17 cellular contexts compared by ENCODE assay signal in the genomic region with DNA sequence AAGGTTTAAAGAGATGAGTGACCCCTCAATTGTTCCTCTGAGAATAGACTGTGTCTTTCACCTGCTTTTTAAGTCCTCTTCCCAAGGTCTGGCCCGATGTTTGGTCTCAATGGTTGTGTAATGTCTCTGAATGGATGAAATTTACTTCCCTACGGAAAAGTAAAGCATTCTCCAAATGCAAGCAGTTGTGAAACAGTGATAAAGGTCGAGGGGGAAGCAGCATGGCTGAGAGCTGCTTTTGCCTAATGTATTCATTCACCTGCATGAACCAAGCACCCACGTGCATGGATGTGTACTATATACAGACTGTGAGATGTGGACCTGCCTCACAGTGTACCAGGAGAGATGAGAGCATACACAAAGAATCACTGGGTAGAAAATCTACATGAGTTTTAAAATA. TPM values are rescaled to one million over a fixed set of nuclear protein-coding genes. Genes with fewer than 3 reads are reported as not detected.
DNase-seq lines count a peak whose midpoint lies in the region; ATAC-seq and TF ChIP-seq lines count a peak whose summit lies in the region.
"Had no signal": no experiment of that assay in that cellular context is flagged by ENCODE, and none has a peak within 500 bp of the region (broad histone marks: within the 10 kb centered on the region; RNA-seq: fewer than 3 reads in every experiment).

No MANE protein-coding gene starts in this region.

- no peak for ATAC-seq in Right ventricle myocardium superior (ENCODE audit: poor library complexity)
- no peak for ATAC-seq in right cardiac atrium
- no peak for ATAC-seq in psoas muscle
- ATAC-seq in HG02642 (IDR thresholded peaks at IDR 0.05; ENCODE audit: poor library complexity, unreplicated experiment): no peak

- H3K27ac ChIP-seq in left ventricle myocardium inferior (replicated peaks): peak overlapping the region; percentile 89
- H3K27ac ChIP-seq in right cardiac atrium (ENCODE audit: low read length): peak overlapping the region; percentile 58
- H3K27ac ChIP-seq in psoas muscle: peak overlapping the region; percentile 75
- H3K27ac ChIP-seq in dorsolateral prefrontal cortex: no peak overlapping the region

- H3K4me3 ChIP-seq in left ventricle myocardium inferior: no peak overlapping the region
- H3K4me3 ChIP-seq in right cardiac atrium (ENCODE audit: low read length): no peak overlapping the region
- H3K4me3 ChIP-seq in psoas muscle: no peak overlapping the region
- H3K4me3 ChIP-seq in dorsolateral prefrontal cortex: no peak overlapping the region

- no peaks in the 10 kb centered on the region for H3K9me3 ChIP-seq in left ventricle myocardium inferior (replicated peaks)
- no peaks in the 10 kb centered on the region for H3K9me3 ChIP-seq in right cardiac atrium (ENCODE audit: control insufficient read depth, low read length)
- no peaks in the 10 kb centered on the region for H3K9me3 ChIP-seq in psoas muscle
- H3K9me3 ChIP-seq: BE2C had no signal

- 75% methylated on average over 4 of the region's 4 CpGs for WGBS in right cardiac atrium
- WGBS in psoas muscle, 3 donors: 56 to 74% (median 62%) methylated on average over 4 of the region's 4 CpGs

- TF ChIP-seq CTCF in left ventricle myocardium inferior (IDR thresholded peaks at IDR 0.05; ENCODE audit: borderline replicate concordance) (no peak), psoas muscle (IDR thresholded peaks at IDR 0.05) (no peak), dorsolateral prefrontal cortex (IDR thresholded peaks at IDR 0.05 in 54 of 56, conservative IDR thresholded peaks at IDR 0.05 in 2 of 56; ENCODE audit: low read depth in 1 of 56, partially characterized antibody in 56 of 56) (no peak)

- peaks cover 78% of the 10 kb centered on the region for H3K4me1 ChIP-seq in left ventricle myocardium inferior
- H3K4me1 ChIP-seq in right cardiac atrium (ENCODE audit: control insufficient read depth, insufficient read depth, low read length): peaks cover 4% of the 10 kb centered on the region
- H3K4me1 ChIP-seq in psoas muscle: peaks cover 50% of the 10 kb centered on the region

- H3K36me3 ChIP-seq in left ventricle myocardium inferior: peaks cover 28% of the 10 kb centered on the region
- peaks cover 10 to 35% of the 10 kb centered on the region in 2 donors for H3K36me3 ChIP-seq in psoas muscle (ENCODE audit: insufficient read depth in 1 of 2, low read depth in 1 of 2)

- intact Hi-C loops in left ventricle myocardium inferior (cut with micrococcal nuclease) (no loop called here), Right ventricle myocardium superior (cut with DNase I) (no loop called here), right cardiac atrium (cut with DNase I) (loop anchor here in 2 of 4 donors (10.0 kb wide), 3 partner anchors 244 to 704 kb away; a partner anchor contains a TSS), psoas muscle (cut with DNase I) (loop anchor here (10.0 kb wide), 2 partner anchors 234 to 244 kb away; no protein-coding TSS in a partner anchor), dorsolateral prefrontal cortex (cut with DNase I) (loop anchor here in 1 of 2 donors (10.0 kb wide), 1 partner anchor 594 kb away; no protein-coding TSS in a partner anchor)

- DNase-seq in left ventricle myocardium inferior: no peak
- DNase-seq in Right ventricle myocardium superior: no peak
- no peak for DNase-seq in right cardiac atrium
- no peak for DNase-seq in psoas muscle
- no peak for DNase-seq in dorsolateral prefrontal cortex
- DNase-seq in dermis blood vessel endothelial cell: no peak
- DNase-seq: BE2C, DMS53, GDM1, GOT3, HCEC 1CT, Karpas-422, NCI-H1694 treated with DMSO at 0.1 percent for 48 hours, NCI-H2081 treated with DMSO at 0.1 percent for 48 hours, NCI-H2171 treated with DMSO at 0.1 percent for 48 hours, OCI-M1 had no signal

- H3K27me3 ChIP-seq in left ventricle myocardium inferior (ENCODE audit: low read depth): no peaks in the 10 kb centered on the region
- no peaks in the 10 kb centered on the region for H3K27me3 ChIP-seq in right cardiac atrium (ENCODE audit: control insufficient read depth, insufficient read depth)
- no peaks in the 10 kb centered on the region for H3K27me3 ChIP-seq in psoas muscle (ENCODE audit: insufficient read depth in 3 of 3, low read length in 2 of 3)
- H3K27me3 ChIP-seq in dorsolateral prefrontal cortex: no peaks in the 10 kb centered on the region
- H3K27me3 ChIP-seq: BE2C had no signal

RNA-seq across cellular contexts. Expression of a gene that starts 11.4 kb away (rescaled TPM):
- total RNA-seq in left ventricle myocardium inferior: 89.4 TPM
- 89.8 TPM for total RNA-seq in Right ventricle myocardium superior
- total RNA-seq in right cardiac atrium: 10 to 100 TPM; 50.9 to 68.3 (median 61.1) TPM
- 54.7 TPM for polyA plus RNA-seq in right cardiac atrium
- total RNA-seq in psoas muscle: 10 to 100 TPM; 27.2 to 58.0 (median 40.4) TPM
- 10 to 100 TPM; 49.2 to 91.1 (median 76.2) TPM for polyA plus RNA-seq in psoas muscle
- total RNA-seq in dorsolateral prefrontal cortex: 10 to 100 TPM; 32.8 to 72.7 (median 51.3) TPM
- total RNA-seq in dermis blood vessel endothelial cell: 25.4 and 25.9 TPM in 2 replicates

Comparison
In these comparisons a context has a peak if more than half of its experiments do, and no peak if none do; other contexts are left out.
1. H3K27ac ChIP-seq: peak in left ventricle myocardium inferior (single experiment), right cardiac atrium (single experiment) and psoas muscle (single experiment); none in dorsolateral prefrontal cortex (0 of 59).
2. intact Hi-C loops: an anchor here in psoas muscle (10.0 kb wide); none called in left ventricle myocardium inferior and Right ventricle myocardium superior.